ENCODE assay signal across 32 cellular contexts in genomic region chr17:49549691-49550678, GRCh38. TPM values are rescaled to one million over a fixed set of nuclear protein-coding genes. Genes with fewer than 3 reads are reported as not detected.
DNase-seq lines count a peak whose midpoint lies in the region; ATAC-seq and TF ChIP-seq lines count a peak whose summit lies in the region.
"Had no signal": no experiment of that assay in that cellular context is flagged by ENCODE, and none has a peak within 500 bp of the region (broad histone marks: within the 10 kb centered on the region; RNA-seq: fewer than 3 reads in every experiment).

No MANE protein-coding gene starts in this region.

- ATAC-seq in GM18517 (IDR thresholded peaks at IDR 0.05; ENCODE audit: unreplicated experiment), result no peak
- ATAC-seq: HCT116; psoas muscle; stimulated activated naive CD8-positive, alpha-beta T cell treated with anti-CD3 and anti-CD28 coated beads, Interleukin-15, Interleukin-2, amounts not matched to agents 100 U/mL and 50 U/mL, for 24 hours had no signal

- peak overlapping the region in 4 of 11 experiments; percentile 7 to 53 (median 36); a peak in 4 of 22 replicates for H3K9ac ChIP-seq in BLaER1 treated with 17β-estradiol and CSF1 and Interleukin-3, amounts not matched to agents 10 nM and 100 nM
- H3K9ac ChIP-seq in endodermal cell (ENCODE audit: extremely low read depth, low read length, poor library complexity, severe bottlenecking), result no peak overlapping the region
- H3K9ac ChIP-seq in MM.1S (ENCODE audit: low read length), result no peak overlapping the region

- H2AFZ ChIP-seq in MM.1S (ENCODE audit: low read length), result no peak overlapping the region

- H3K9me3 Mint-ChIP-seq in endodermal cell, result no peaks in the 10 kb centered on the region
- H3K9me3 Mint-ChIP-seq: activated CD4-positive, alpha-beta memory T cell treated with anti-CD3 and anti-CD28 coated beads for 36 hours; memory B cell; T-helper 1 cell treated with Interleukin-12 subunit alpha and Interleukin-12 subunit beta and Interleukin-4 antibody, amounts not matched to agents 30 μg/mL and 1 μg/mL, for 36 hours had no signal

- intact Hi-C loops in spleen (cut with DNase I; ENCODE audit: low total_unique reads), result loop anchor here (10.0 kb wide), 1 partner anchor 55 kb away; the partner anchor contains the start of gene NGFR

- H3K4me3 ChIP-seq in BLaER1 treated with 17β-estradiol and CSF1 and Interleukin-3, amounts not matched to agents 10 nM and 100 nM, result no peak overlapping the region
- H3K4me3 ChIP-seq in endodermal cell (ENCODE audit: low read length), result no peak overlapping the region
- no peak overlapping the region for H3K4me3 ChIP-seq in spleen
- H3K4me3 ChIP-seq in MM.1S (ENCODE audit: low read length), result no peak overlapping the region
- H3K4me3 ChIP-seq: colonic mucosa, MG63, psoas muscle, SJSA1, tibial artery had no signal

- peak overlapping the region; percentile 35 for H3K27ac Mint-ChIP-seq in endodermal cell
- H3K27ac Mint-ChIP-seq: activated CD4-positive, alpha-beta memory T cell treated with anti-CD3 and anti-CD28 coated beads for 36 hours; memory B cell; T-helper 1 cell treated with Interleukin-12 subunit alpha and Interleukin-12 subunit beta and Interleukin-4 antibody, amounts not matched to agents 30 μg/mL and 1 μg/mL, for 36 hours had no signal

- no peaks in the 10 kb centered on the region for H3K36me3 ChIP-seq in BLaER1 treated with 17β-estradiol and CSF1 and Interleukin-3, amounts not matched to agents 10 nM and 100 nM
- H3K36me3 ChIP-seq in endodermal cell (ENCODE audit: control insufficient read depth, insufficient read depth, low read length) (no peaks in the 10 kb centered on the region), spleen (no peaks in the 10 kb centered on the region), MM.1S (replicated peaks; ENCODE audit: insufficient read depth, low read length) (no peaks in the 10 kb centered on the region)
- H3K36me3 ChIP-seq: colonic mucosa, MG63, neutrophil, SJSA1, tibial artery had no signal

- WGBS in endodermal cell (ENCODE audit: insufficient coverage in 1 of 2, insufficient read length in 1 of 2), 2 experiments, result 88 to 95% methylated on average over 15 to 20 of the region's 20 CpGs
- WGBS in spleen, 5 donors, result 85 to 93% (median 88%) methylated on average over 16 to 20 of the region's 20 CpGs

- peak overlapping the region in 2 of 11 experiments; percentile 33 to 34; a peak in 2 of 22 replicates for H3K27ac ChIP-seq in BLaER1 treated with 17β-estradiol and CSF1 and Interleukin-3, amounts not matched to agents 10 nM and 100 nM
- no peak overlapping the region for H3K27ac ChIP-seq in endodermal cell (ENCODE audit: low read depth, low read length)
- no peak overlapping the region for H3K27ac ChIP-seq in spleen
- no peak overlapping the region for H3K27ac ChIP-seq in MM.1S (ENCODE audit: low read length)
- H3K27ac ChIP-seq: colonic mucosa, neutrophil, psoas muscle, SJSA1, tibial artery had no signal

- no peaks in the 10 kb centered on the region for H3F3A ChIP-seq in MM.1S (ENCODE audit: insufficient read depth, low read length)

- peaks cover 0 to 11% (median 0%) of the 10 kb centered on the region in 11 experiments; a peak in 2 of 22 replicates for H3K27me3 ChIP-seq in BLaER1 treated with 17β-estradiol and CSF1 and Interleukin-3, amounts not matched to agents 10 nM and 100 nM
- H3K27me3 ChIP-seq in endodermal cell (ENCODE audit: control insufficient read depth, insufficient read depth, low read length, poor library complexity, severe bottlenecking) (no peaks in the 10 kb centered on the region), spleen (replicated peaks in 1 of 7) (peaks cover 0 to 21% (median 0%) of the 10 kb centered on the region in 7 donors), MM.1S (replicated peaks; ENCODE audit: insufficient read depth, low read length) (peaks cover 47% of the 10 kb centered on the region)
- H3K27me3 ChIP-seq: colonic mucosa, MG63, neutrophil, SJSA1 had no signal

- no peaks in the 10 kb centered on the region for H3K36me3 Mint-ChIP-seq in endodermal cell (ENCODE audit: low read depth)
- H3K36me3 Mint-ChIP-seq: activated CD4-positive, alpha-beta memory T cell treated with anti-CD3 and anti-CD28 coated beads for 36 hours; memory B cell had no signal

- H3K4me1 ChIP-seq in BLaER1 treated with 17β-estradiol and CSF1 and Interleukin-3, amounts not matched to agents 10 nM and 100 nM, result peaks cover 0 to 68% (median 52%) of the 10 kb centered on the region in 10 experiments; a peak in 16 of 20 replicates
- H3K4me1 ChIP-seq in endodermal cell (ENCODE audit: control insufficient read depth, insufficient read depth, low read length), result peaks cover 9% of the 10 kb centered on the region
- no peaks in the 10 kb centered on the region for H3K4me1 ChIP-seq in spleen
- H3K4me1 ChIP-seq in MM.1S (ENCODE audit: low read length), result no peaks in the 10 kb centered on the region
- H3K4me1 ChIP-seq: colonic mucosa, psoas muscle, SJSA1 had no signal

- H4K20me1 ChIP-seq in BLaER1 treated with 17β-estradiol and CSF1 and Interleukin-3, amounts not matched to agents 10 nM and 100 nM, result no peaks in the 10 kb centered on the region; a peak in 1 of 22 replicates
- H4K20me1 ChIP-seq in MM.1S (ENCODE audit: insufficient read depth, low read length), result no peaks in the 10 kb centered on the region

- no peaks in the 10 kb centered on the region for H3K9me2 ChIP-seq in MM.1S (replicated peaks; ENCODE audit: insufficient read depth, low read length)

- no peaks in the 10 kb centered on the region for H3K79me2 ChIP-seq in MM.1S (ENCODE audit: low read length)

- H3K9me3 ChIP-seq in BLaER1 treated with 17β-estradiol and CSF1 and Interleukin-3, amounts not matched to agents 10 nM and 100 nM (replicated peaks in 1 of 11), result peaks cover 0 to under 1% (median 0%) of the 10 kb centered on the region in 11 experiments; a peak in 4 of 22 replicates
- no peaks in the 10 kb centered on the region for H3K9me3 ChIP-seq in endodermal cell (ENCODE audit: control insufficient read depth, low read length)
- H3K9me3 ChIP-seq in spleen, result no peaks in the 10 kb centered on the region
- H3K9me3 ChIP-seq in MM.1S (replicated peaks; ENCODE audit: insufficient read depth, low read length), result no peaks in the 10 kb centered on the region
- H3K9me3 ChIP-seq: colonic mucosa, MG63, neutrophil, psoas muscle, SJSA1, tibial artery had no signal

- peak overlapping the region in 9 of 11 experiments; percentile 42 to 83 (median 75); a peak in 19 of 22 replicates for H3K4me2 ChIP-seq in BLaER1 treated with 17β-estradiol and CSF1 and Interleukin-3, amounts not matched to agents 10 nM and 100 nM
- no peak overlapping the region for H3K4me2 ChIP-seq in MM.1S (ENCODE audit: low read depth, low read length)

- DNase-seq in GM20000 (ENCODE audit: low spot score) (peak; percentile 7), endodermal cell (peak; percentile 55), spleen (peak; percentile 68), globus pallidus (ENCODE audit: low spot score) (no peak), NOMO-1 treated with dmso at 0.1 percent for 144 hours (lab: John Stamatoyannopoulos, UW; ENCODE audit: unreplicated experiment) (no peak), MM.1S (no peak)
- DNase-seq: activated CD4-positive, alpha-beta memory T cell treated with anti-CD3 and anti-CD28 coated beads for 36 hours; activated CD4-positive, CD25-positive, alpha-beta regulatory T cell treated with anti-CD3 and anti-CD28 coated beads, Interleukin-2, amount 50 U/mL, for 72 hours; activated CD8-positive, alpha-beta memory T cell treated with anti-CD3 and anti-CD28 coated beads, Interleukin-2, amount 50 U/mL, for 48 hours; activated naive CD4-positive, alpha-beta T cell treated with anti-CD3 and anti-CD28 coated beads, Interleukin-2, amount 50 U/mL, for 16 hours; amygdala; colonic mucosa; effector CD8-positive, alpha-beta T cell; KG1; MG63; NCI-H1417; NCI-H2081 treated with DMSO at 0.1 percent for 48 hours; NCI-H226; NCI-H69; psoas muscle; stimulated activated naive CD8-positive, alpha-beta T cell treated with anti-CD3 and anti-CD28 coated beads, Interleukin-15, Interleukin-2, amounts not matched to agents 100 U/mL and 50 U/mL, for 24 hours; tibial artery had no signal

- no peak overlapping the region for H3K4me3 Mint-ChIP-seq in endodermal cell
- H3K4me3 Mint-ChIP-seq: activated CD4-positive, alpha-beta memory T cell treated with anti-CD3 and anti-CD28 coated beads for 36 hours; memory B cell; T-helper 1 cell treated with Interleukin-12 subunit alpha and Interleukin-12 subunit beta and Interleukin-4 antibody, amounts not matched to agents 30 μg/mL and 1 μg/mL, for 36 hours had no signal

- no peak for TF ChIP-seq POLR2A in spleen (IDR thresholded peaks at IDR 0.05)

- H3K4me1 Mint-ChIP-seq in endodermal cell, result peaks cover 17% of the 10 kb centered on the region

- no peaks in the 10 kb centered on the region for H3K27me3 Mint-ChIP-seq in endodermal cell (ENCODE audit: insufficient read depth)
- H3K27me3 Mint-ChIP-seq: activated CD4-positive, alpha-beta memory T cell treated with anti-CD3 and anti-CD28 coated beads for 36 hours had no signal

- TF ChIP-seq CTCF in GM20000 (IDR thresholded peaks at IDR 0.05; ENCODE audit: extremely low read depth, missing control alignments), result no peak
- no peak for TF ChIP-seq CTCF in endodermal cell (conservative IDR thresholded peaks at IDR 0.05)
- no peak for TF ChIP-seq CTCF in spleen (IDR thresholded peaks at IDR 0.05 in 8 of 11, conservative IDR thresholded peaks at IDR 0.05 in 3 of 11)
- no peak for TF ChIP-seq CTCF in MM.1S (IDR thresholded peaks at IDR 0.05; ENCODE audit: low read length)

RNA-seq across cellular contexts. Expression of gene NXPH3, which starts 25.7 kb away (rescaled TPM):
- total RNA-seq in endodermal cell (1 to 10 TPM; 3.0 to 5.9 TPM), spleen (1 to 10 TPM in 5 of 7 donors, under 1 TPM in 2; 0.37 to 3.3 (median 2.0) TPM)
- polyA plus RNA-seq in endodermal cell (2013, experiment 1 of 2), result 1.4 TPM
- 1.7 TPM for polyA plus RNA-seq in endodermal cell (2013, experiment 2 of 2)
- polyA plus RNA-seq in spleen, result under 1 TPM; 0.37 to 0.48 (median 0.38) TPM
- total RNA-seq: Daoy, HT-29 had no signal

RNA-seq across cellular contexts. Expression of gene NGFR, which starts 54.9 kb away (rescaled TPM):
- total RNA-seq in endodermal cell (1 to 10 TPM; 1.3 to 1.6 TPM), spleen (10 to 100 TPM in 6 of 7 donors, 1 to 10 TPM in 1; 6.6 to 36.8 (median 15.6) TPM)
- 24.5 TPM for polyA plus RNA-seq in endodermal cell (2013, experiment 1 of 2)
- 22.1 TPM for polyA plus RNA-seq in endodermal cell (2013, experiment 2 of 2)
- 10 to 100 TPM in 1 of 3 donors, 1 to 10 TPM in 2; 4.1 to 12.2 (median 5.5) TPM for polyA plus RNA-seq in spleen
- total RNA-seq: epithelial cell of proximal tubule, HT-29 had no signal

Comparison
In these comparisons a context has a peak if more than half of its experiments do, and no peak if none do; other contexts are left out.
1. DNase-seq: peak in GM20000 (single experiment), endodermal cell (single experiment) and spleen (single experiment); none in globus pallidus (single experiment), NOMO-1 treated with dmso at 0.1 percent for 144 hours (single experiment) and MM.1S (single experiment).